In genomic region chr2:225668606-225669266, GRCh38 we compare ENCODE assay signal across 1 cellular context.
TF ChIP-seq lines count a peak whose summit lies in the region.

No MANE protein-coding gene starts in this region.

TF ChIP-seq in WTC11, 78 proteins besides CTCF, POLR2A, EP300 and RAD21 (continued from another document):
- TF ChIP-seq, protein P1, sequence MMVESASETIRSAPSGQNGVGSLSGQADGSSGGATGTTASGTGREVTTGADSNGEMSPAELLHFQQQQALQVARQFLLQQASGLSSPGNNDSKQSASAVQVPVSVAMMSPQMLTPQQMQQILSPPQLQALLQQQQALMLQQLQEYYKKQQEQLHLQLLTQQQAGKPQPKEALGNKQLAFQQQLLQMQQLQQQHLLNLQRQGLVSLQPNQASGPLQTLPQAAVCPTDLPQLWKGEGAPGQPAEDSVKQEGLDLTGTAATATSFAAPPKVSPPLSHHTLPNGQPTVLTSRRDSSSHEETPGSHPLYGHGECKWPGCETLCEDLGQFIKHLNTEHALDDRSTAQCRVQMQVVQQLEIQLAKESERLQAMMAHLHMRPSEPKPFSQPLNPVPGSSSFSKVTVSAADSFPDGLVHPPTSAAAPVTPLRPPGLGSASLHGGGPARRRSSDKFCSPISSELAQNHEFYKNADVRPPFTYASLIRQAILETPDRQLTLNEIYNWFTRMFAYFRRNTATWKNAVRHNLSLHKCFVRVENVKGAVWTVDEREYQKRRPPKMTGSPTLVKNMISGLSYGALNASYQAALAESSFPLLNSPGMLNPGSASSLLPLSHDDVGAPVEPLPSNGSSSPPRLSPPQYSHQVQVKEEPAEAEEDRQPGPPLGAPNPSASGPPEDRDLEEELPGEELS (CRISPR knock-in tag; IDR thresholded peaks at IDR 0.05): no peak
- TF ChIP-seq ZNF317 (CRISPR knock-in tag; IDR thresholded peaks at IDR 0.05; ENCODE audit: borderline replicate concordance, low read depth) (no peak), JAZF1 (CRISPR knock-in tag; IDR thresholded peaks at IDR 0.05) (no peak), RORB (CRISPR knock-in tag; IDR thresholded peaks at IDR 0.05) (no peak), GRHL2 (CRISPR knock-in tag; IDR thresholded peaks at IDR 0.05; ENCODE audit: insufficient replicate concordance, severe bottlenecking) (no peak), ZNF671 (CRISPR knock-in tag; IDR thresholded peaks at IDR 0.05) (no peak)
